Comparison of ENCODE assay signal across 8 cellular contexts in genomic region chr12:60494249-60494648, GRCh38.
DNase-seq lines count a peak whose midpoint lies in the region; ATAC-seq and TF ChIP-seq lines count a peak whose summit lies in the region.

No MANE protein-coding gene starts in this region.

- ATAC-seq in heart left ventricle: no peak
- no peak for ATAC-seq in left ventricle myocardium superior
- no peak for ATAC-seq in HG03520 (IDR thresholded peaks at IDR 0.05; ENCODE audit: unreplicated experiment)
- ATAC-seq in GM19452 (IDR thresholded peaks at IDR 0.05; ENCODE audit: unreplicated experiment): no peak
- ATAC-seq in HG02610 (IDR thresholded peaks at IDR 0.05; ENCODE audit: unreplicated experiment): no peak

- H3K36me3 ChIP-seq in heart left ventricle: no peaks in the 10 kb centered on the region

- no peak overlapping the region for H3K4me3 ChIP-seq in heart left ventricle
- no peak overlapping the region for H3K4me3 ChIP-seq in dorsolateral prefrontal cortex

- peaks cover 0 to 5% (median 0%) of the 10 kb centered on the region in 12 donors for H3K9me3 ChIP-seq in heart left ventricle

- no peak for TF ChIP-seq POLR2A in heart left ventricle (IDR thresholded peaks at IDR 0.05)

- H3K27ac ChIP-seq in heart left ventricle (no peak overlapping the region), dorsolateral prefrontal cortex (no peak overlapping the region)

- intact Hi-C loops in heart left ventricle (cut with DNase I) (loop anchor here in 2 of 10 donors (10.0 kb wide), 1 partner anchor 1089 kb away; no protein-coding TSS in a partner anchor), left ventricle myocardium superior (cut with micrococcal nuclease) (no loop called here), dorsolateral prefrontal cortex (cut with DNase I) (no loop called here)

- no peaks in the 10 kb centered on the region for H3K4me1 ChIP-seq in heart left ventricle

- DNase-seq in heart left ventricle (no peak), left ventricle myocardium superior (no peak), NCI-H2171 (lab: John Stamatoyannopoulos, UW) (peak; percentile 34), dorsolateral prefrontal cortex (no peak), retina (peak; percentile 22)

- no peaks in the 10 kb centered on the region for H3K27me3 ChIP-seq in heart left ventricle
- no peaks in the 10 kb centered on the region for H3K27me3 ChIP-seq in dorsolateral prefrontal cortex

- WGBS in heart left ventricle, 4 donors: 31 to 43% (median 38%) methylated on average over 2 of the region's 2 CpGs

- peak in 10 of 12 donors; percentile 19 to 50 (median 39) for TF ChIP-seq CTCF in heart left ventricle (IDR thresholded peaks at IDR 0.05)
- TF ChIP-seq CTCF in dorsolateral prefrontal cortex (IDR thresholded peaks at IDR 0.05 in 54 of 56, conservative IDR thresholded peaks at IDR 0.05 in 2 of 56; ENCODE audit: low read depth in 1 of 56, partially characterized antibody in 56 of 56): peak; percentile 24 to 63 (median 51)

Comparison
In these comparisons a context has a peak if more than half of its experiments do, and no peak if none do; other contexts are left out.
1. DNase-seq: peak in NCI-H2171 (single experiment) and retina (single experiment); none in heart left ventricle (0 of 5), left ventricle myocardium superior (single experiment) and dorsolateral prefrontal cortex (0 of 10).